Comparison of ENCODE assay signal across 1 cellular context in the genomic region with DNA sequence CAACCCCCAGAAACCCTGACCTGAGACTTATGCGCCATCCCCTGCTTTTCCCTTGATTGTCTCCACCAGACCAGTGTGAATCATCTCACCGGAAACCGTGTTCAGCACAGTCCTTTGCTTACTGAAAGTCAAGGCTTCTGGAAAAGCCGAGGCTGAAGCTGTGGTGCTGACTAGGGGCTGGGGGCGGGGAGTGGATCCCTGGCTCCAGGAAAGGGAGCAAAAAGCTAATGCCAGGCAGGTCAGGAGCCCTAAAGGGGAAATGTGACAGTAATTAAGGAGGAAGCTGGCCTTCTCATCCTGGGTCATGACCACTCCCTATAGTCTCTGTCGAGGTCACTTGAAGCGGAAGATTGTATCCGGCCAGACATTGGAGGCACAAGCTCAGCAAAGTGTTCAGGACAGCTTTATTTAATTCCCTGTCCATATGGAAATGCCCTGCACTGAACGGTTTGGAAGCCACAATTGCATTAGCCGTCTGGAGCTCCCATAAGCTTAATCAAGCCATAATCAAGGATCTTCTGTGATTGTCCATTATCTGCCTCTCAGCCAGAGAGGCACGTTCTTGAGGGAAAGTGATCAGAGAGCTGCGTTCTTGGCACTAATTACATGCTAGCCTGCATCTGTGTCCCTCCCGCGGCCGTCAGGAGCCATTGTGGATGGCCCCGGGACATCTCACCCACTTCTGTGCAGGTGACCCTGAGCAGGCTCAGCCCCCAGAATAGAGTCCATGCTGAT.
TF ChIP-seq lines count a peak whose summit lies in the region.

No MANE protein-coding gene starts in this region.

TF ChIP-seq in SK-N-SH treated with all-trans-retinoic acid at 6 μM for 48 hours, 23 proteins besides CTCF, POLR2A, EP300 and RAD21 (continued from another document):
- TF ChIP-seq, protein P1, sequence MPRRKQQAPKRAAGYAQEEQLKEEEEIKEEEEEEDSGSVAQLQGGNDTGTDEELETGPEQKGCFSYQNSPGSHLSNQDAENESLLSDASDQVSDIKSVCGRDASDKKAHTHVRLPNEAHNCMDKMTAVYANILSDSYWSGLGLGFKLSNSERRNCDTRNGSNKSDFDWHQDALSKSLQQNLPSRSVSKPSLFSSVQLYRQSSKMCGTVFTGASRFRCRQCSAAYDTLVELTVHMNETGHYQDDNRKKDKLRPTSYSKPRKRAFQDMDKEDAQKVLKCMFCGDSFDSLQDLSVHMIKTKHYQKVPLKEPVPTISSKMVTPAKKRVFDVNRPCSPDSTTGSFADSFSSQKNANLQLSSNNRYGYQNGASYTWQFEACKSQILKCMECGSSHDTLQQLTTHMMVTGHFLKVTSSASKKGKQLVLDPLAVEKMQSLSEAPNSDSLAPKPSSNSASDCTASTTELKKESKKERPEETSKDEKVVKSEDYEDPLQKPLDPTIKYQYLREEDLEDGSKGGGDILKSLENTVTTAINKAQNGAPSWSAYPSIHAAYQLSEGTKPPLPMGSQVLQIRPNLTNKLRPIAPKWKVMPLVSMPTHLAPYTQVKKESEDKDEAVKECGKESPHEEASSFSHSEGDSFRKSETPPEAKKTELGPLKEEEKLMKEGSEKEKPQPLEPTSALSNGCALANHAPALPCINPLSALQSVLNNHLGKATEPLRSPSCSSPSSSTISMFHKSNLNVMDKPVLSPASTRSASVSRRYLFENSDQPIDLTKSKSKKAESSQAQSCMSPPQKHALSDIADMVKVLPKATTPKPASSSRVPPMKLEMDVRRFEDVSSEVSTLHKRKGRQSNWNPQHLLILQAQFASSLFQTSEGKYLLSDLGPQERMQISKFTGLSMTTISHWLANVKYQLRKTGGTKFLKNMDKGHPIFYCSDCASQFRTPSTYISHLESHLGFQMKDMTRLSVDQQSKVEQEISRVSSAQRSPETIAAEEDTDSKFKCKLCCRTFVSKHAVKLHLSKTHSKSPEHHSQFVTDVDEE (CRISPR knock-in tag; IDR thresholded peaks at IDR 0.05) = no peak
